ENCODE assay signal across 16 cellular contexts in the genomic region with DNA sequence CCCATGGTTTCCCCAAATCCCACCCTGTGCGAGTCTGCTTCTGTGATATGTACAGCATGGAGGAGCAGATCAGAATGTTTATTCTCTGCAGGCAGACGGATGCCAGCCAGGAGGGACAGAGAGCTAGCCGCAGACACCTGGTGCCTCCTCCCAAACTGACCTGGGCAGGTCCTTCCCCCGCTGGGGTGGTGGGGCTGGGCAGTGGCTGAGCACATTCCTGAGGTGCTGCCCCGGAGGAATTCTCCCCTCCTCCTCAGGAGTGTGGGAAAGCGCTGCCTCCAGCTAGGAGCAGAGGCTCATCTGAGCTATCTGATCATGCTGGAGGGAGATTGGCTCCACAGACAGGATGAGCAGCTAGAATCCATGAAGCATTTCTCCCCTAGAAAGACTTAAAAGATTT. TPM values are rescaled to one million over a fixed set of nuclear protein-coding genes. Genes with fewer than 3 reads are reported as not detected.
A peak's percentile ranks its signal among the peaks of the same experiment; 100 is the strongest.
DNase-seq lines count a peak whose midpoint lies in the region; ATAC-seq, FAIRE-seq and TF ChIP-seq lines count a peak whose summit lies in the region.
"Had no signal": no experiment of that assay in that cellular context is flagged by ENCODE, and none has a peak within 500 bp of the region (broad histone marks: within the 10 kb centered on the region; RNA-seq: fewer than 3 reads in every experiment).

No MANE protein-coding gene starts in this region.

- ATAC-seq in upper lobe of right lung (peak; percentile 36), GM18519 (IDR thresholded peaks at IDR 0.05; ENCODE audit: low FRiP score, unreplicated experiment) (no peak)
- ATAC-seq: PC-3 had no signal

- H3K79me1 ChIP-seq in H1 (ENCODE audit: low read depth, low read length), result no peaks in the 10 kb centered on the region
- no peaks in the 10 kb centered on the region for H3K79me1 ChIP-seq in mesendoderm (ENCODE audit: low read length)

- no peak overlapping the region for H4K91ac ChIP-seq in H1 (replicated peaks; ENCODE audit: insufficient read length, low read length)

- H2BK15ac ChIP-seq in H1 (ENCODE audit: low read length), result no peak overlapping the region
- H2BK15ac ChIP-seq in mesendoderm (replicated peaks; ENCODE audit: low read depth), result no peak overlapping the region

- H3K36me3 ChIP-seq in H7 (replicated peaks; ENCODE audit: control insufficient read depth, insufficient read depth, low read length) (no peaks in the 10 kb centered on the region), H1 (ENCODE audit: control insufficient read depth in 2 of 4, insufficient read depth in 4 of 4, low read length in 3 of 4) (no peaks in the 10 kb centered on the region), mesendoderm (ENCODE audit: control insufficient read depth, insufficient read depth, low read length) (no peaks in the 10 kb centered on the region), upper lobe of right lung (no peaks in the 10 kb centered on the region)

- H3K4me2 ChIP-seq in H1 (ENCODE audit: insufficient read depth in 1 of 2, low read depth in 2 of 2, low read length in 2 of 2) (peak overlapping the region; percentile 29 to 54; a peak in 2 of 4 replicates), mesendoderm (ENCODE audit: low read length) (no peak overlapping the region)

- peaks cover 0 to 10% (median 4%) of the 10 kb centered on the region in 4 experiments; a peak in 4 of 7 replicates for H3K4me1 ChIP-seq in H1 (replicated peaks in 1 of 4; ENCODE audit: control insufficient read depth in 3 of 4, insufficient read depth in 4 of 4, low read length in 3 of 4)
- H3K4me1 ChIP-seq in mesendoderm (ENCODE audit: control insufficient read depth, low read depth, low read length), result no peaks in the 10 kb centered on the region
- H3K4me1 ChIP-seq in upper lobe of right lung, result no peaks in the 10 kb centered on the region

- H3K9me3 ChIP-seq in H1 (ENCODE audit: insufficient read depth in 2 of 2, low read depth in 1 of 2, low read length in 1 of 2) (no peaks in the 10 kb centered on the region), upper lobe of right lung (no peaks in the 10 kb centered on the region)

- no peak overlapping the region for H3K14ac ChIP-seq in H1 (ENCODE audit: insufficient read length)

- H2BK12ac ChIP-seq in H1 (ENCODE audit: low read depth, low read length), result no peak overlapping the region

- TF ChIP-seq CTCF in H1 (IDR thresholded peaks at IDR 0.05; ENCODE audit: control extremely low read depth in 1 of 3, insufficient read depth in 1 of 3, low read depth in 1 of 3, low read length in 3 of 3) (no peak), upper lobe of right lung (IDR thresholded peaks at IDR 0.05) (no peak)

- intact Hi-C loops in upper lobe of right lung (cut with DNase I), result no loop called here

- no peak overlapping the region for H3K27ac ChIP-seq in H1 (ENCODE audit: low read depth, low read length)
- H3K27ac ChIP-seq in mesendoderm (ENCODE audit: low read depth, low read length), result no peak overlapping the region
- H3K27ac ChIP-seq in upper lobe of right lung, result no peak overlapping the region

- H2AFZ ChIP-seq in H1 (ENCODE audit: low read length), result peak overlapping the region; percentile 76; the same call in 1 of the 2 replicates

- H4K5ac ChIP-seq in H1 (ENCODE audit: insufficient read length, low read depth, low read length) (no peak overlapping the region), mesendoderm (ENCODE audit: low read length) (no peak overlapping the region)

- no peak for FAIRE-seq in H1 (lab: Jason Lieb, UNC)
- FAIRE-seq: H54 had no signal

- H2AK5ac ChIP-seq in H1 (ENCODE audit: low read depth, low read length) (no peak overlapping the region), mesendoderm (ENCODE audit: low read length) (no peak overlapping the region)

- CTCF ChIA-PET in H1 (lab: Charles Lee; ENCODE audit: partially characterized antibody), result interaction anchor here (0.8 to 2.7 kb wide), 11 partner anchors 9 to 101 kb away, joined by 3 to 33 read pairs (median 4); partner anchors contain the start of gene ACTR1B

- DNase-seq in H7 (peak; percentile 77), H1 (ENCODE audit: low read depth in 1 of 2, low spot score in 2 of 2) (peak; percentile 38 to 70), mesendoderm (peak; percentile 85), upper lobe of right lung (no peak), NCI-H1105 treated with DMSO at 0.1 percent for 48 hours (lab: John Stamatoyannopoulos, UW) (no peak)
- DNase-seq in activated CD8-positive, alpha-beta memory T cell treated with anti-CD3 and anti-CD28 coated beads, Interleukin-2, amount 50 U/mL, for 4 hours, result no peak
- DNase-seq: ACHN; CD8-positive, alpha-beta memory T cell; DMS 273 treated with DMSO at 0.1 percent for 48 hours; NCI-H146; NCI-H345; NCI-H526 treated with DMSO at 0.1 percent for 48 hours; NK-92 treated with Interleukin-12 subunit alpha and Interleukin-12 subunit beta, amount 100 ng/mL, for 24 hours; PC-3 had no signal

- H3K23me2 ChIP-seq in H1 (ENCODE audit: low read depth, low read length), result no peaks in the 10 kb centered on the region

- WGBS in H1 (ENCODE audit: extremely low coverage in 1 of 2, insufficient coverage in 1 of 2, insufficient read length in 1 of 2, insufficient replicate concordance in 2 of 2, low coverage in 1 of 2, low lambda C conversion rate in 2 of 2, missing lambda C conversion rate in 1 of 2), 2 experiments, result 38% methylated on average over 5 of the region's 6 CpGs; no CpG with 5 or more reads in 1 of the 2 experiments
- no CpG with 5 or more reads among the region's 6 CpGs for WGBS in mesendoderm (ENCODE audit: extremely low coverage, insufficient coverage, low lambda C conversion rate)

- H3K18ac ChIP-seq in H1 (ENCODE audit: extremely low read depth, low read length) (0 out of 2 replicates have a peak overlapping the region, but pooled peaks have one; percentile 48), mesendoderm (ENCODE audit: low read length) (no peak overlapping the region)

- no peak for TF ChIP-seq RAD21 in H1 (IDR thresholded peaks at IDR 0.05 in 1 of 2, conservative IDR thresholded peaks at IDR 0.05 in 1 of 2; ENCODE audit: low read depth in 2 of 2, low read length in 2 of 2)

- no peak for TF ChIP-seq EP300 in H1 (IDR thresholded peaks at IDR 0.05; ENCODE audit: borderline replicate concordance in 1 of 2, low read depth in 2 of 2, low read length in 2 of 2)

- no peak overlapping the region for H3K23ac ChIP-seq in H1 (ENCODE audit: insufficient read length)
- H3K23ac ChIP-seq in mesendoderm (ENCODE audit: low read length), result no peak overlapping the region

- no peak overlapping the region for H3K4ac ChIP-seq in H1 (replicated peaks; ENCODE audit: insufficient read length, low read depth, low read length)
- H3K4ac ChIP-seq in mesendoderm (ENCODE audit: low read depth, low read length), result no peak overlapping the region

- H3K9ac ChIP-seq in H1 (replicated peaks in 1 of 4; ENCODE audit: extremely low read depth in 1 of 4, low read depth in 3 of 4, low read length in 3 of 4), result no peak overlapping the region
- H3K9ac ChIP-seq in mesendoderm (ENCODE audit: low read length), result no peak overlapping the region

- H2BK20ac ChIP-seq in H1 (ENCODE audit: low read length), result no peak overlapping the region

- no peak overlapping the region for H2BK5ac ChIP-seq in H1 (ENCODE audit: low read depth, low read length)
- H2BK5ac ChIP-seq in mesendoderm (ENCODE audit: low read length), result no peak overlapping the region

- no peaks in the 10 kb centered on the region for H4K20me1 ChIP-seq in H1 (replicated peaks in 1 of 2; ENCODE audit: control insufficient read depth in 1 of 2, insufficient read depth in 2 of 2, low read length in 2 of 2)

- H4K8ac ChIP-seq in H1 (ENCODE audit: extremely low read depth, insufficient read depth, low read length), result peak overlapping the region; percentile 57; the same call in 1 of the 2 replicates
- no peak overlapping the region for H4K8ac ChIP-seq in mesendoderm (ENCODE audit: low read depth, low read length)

- no peak for TF ChIP-seq POLR2A in H1 (IDR thresholded peaks at IDR 0.05; ENCODE audit: control extremely low read depth in 1 of 2, low read depth in 2 of 2, low read length in 2 of 2)

- POLR2A ChIA-PET in H1 (lab: Charles Lee; ENCODE audit: partially characterized antibody), result interaction anchor here (0.8 to 1.5 kb wide), 5 partner anchors 9 to 100 kb away, joined by 3 to 11 read pairs (median 3); partner anchors contain the start of genes ACTR1B and COX5B

- no peak overlapping the region for H3K56ac ChIP-seq in H1 (replicated peaks; ENCODE audit: insufficient read length, low read depth, low read length)
- peak overlapping the region; percentile 42 for H3K56ac ChIP-seq in mesendoderm (ENCODE audit: low read length)

- H3K4me3 ChIP-seq in H7 (ENCODE audit: insufficient read depth, low read depth, low read length) (no peak overlapping the region), H1 (ENCODE audit: extremely low read depth in 1 of 4, insufficient read depth in 2 of 4, low read depth in 3 of 4, low read length in 4 of 4) (no peak overlapping the region), mesendoderm (ENCODE audit: low read length) (no peak overlapping the region), upper lobe of right lung (no peak overlapping the region)

- no peaks in the 10 kb centered on the region for H3K27me3 ChIP-seq in H7 (ENCODE audit: control insufficient read depth, insufficient read depth, low read length)
- H3K27me3 ChIP-seq in H1 (replicated peaks in 1 of 4; ENCODE audit: control insufficient read depth in 3 of 4, extremely low read depth in 1 of 4, insufficient read depth in 3 of 4, low read length in 3 of 4), result no peaks in the 10 kb centered on the region
- no peaks in the 10 kb centered on the region for H3K27me3 ChIP-seq in mesendoderm (ENCODE audit: insufficient read depth, low read length, poor library complexity)
- H3K27me3 ChIP-seq in upper lobe of right lung, result no peaks in the 10 kb centered on the region

- H2BK120ac ChIP-seq in H1 (replicated peaks; ENCODE audit: low read depth, low read length) (no peak overlapping the region), mesendoderm (ENCODE audit: low read depth, low read length) (no peak overlapping the region)

- H3K79me2 ChIP-seq in H1 (ENCODE audit: control insufficient read depth in 1 of 2, insufficient read depth in 2 of 2, low read length in 2 of 2), result no peaks in the 10 kb centered on the region
- no peaks in the 10 kb centered on the region for H3K79me2 ChIP-seq in mesendoderm (ENCODE audit: control insufficient read depth, insufficient read depth, low read length)

RNA-seq across cellular contexts. Expression of gene C2orf92, which starts 21.7 kb away (rescaled TPM):
- total RNA-seq in H7 (2014; rRNA removed; shearing (Covaris generic)), result 2.5 and 4.2 TPM in 2 replicates
- 3.7 and 5.2 TPM in 2 replicates for total RNA-seq in H1 (2021; fragmentation: NEBNext Ultra II Directional; extraction: Animal tissue kit (Norgen Biotek cat#: 25700))
- 2.1 and 2.3 TPM in 2 replicates for polyA plus RNA-seq in H1 (2011; rRNA removed)
- 2.6 TPM for polyA plus RNA-seq in H1 (2011; cell fraction: cytosol; rRNA removed)
- 6.9 TPM for polyA plus RNA-seq in H1 (2011; cell fraction: nucleus; rRNA removed)
- 2.0 to 3.9 TPM (median 3.1 TPM) in 4 replicates for polyA plus RNA-seq in H1 (2012, experiment 1 of 2)
- 0.81 TPM for polyA plus RNA-seq in H1 (2012, experiment 2 of 2)
- polyA plus RNA-seq in H1 (2013, experiment 1 of 2), result 2.4 TPM
- 2.0 TPM for polyA plus RNA-seq in H1 (2013, experiment 2 of 2)
- 4.3 and 4.8 TPM in 2 replicates for polyA minus RNA-seq in H1 (2011; rRNA and poly(A)+ RNA removed)
- polyA minus RNA-seq in H1 (2011; cell fraction: cytosol; rRNA and poly(A)+ RNA removed), result 3.9 TPM
- polyA minus RNA-seq in H1 (2011; cell fraction: nucleus; rRNA and poly(A)+ RNA removed), result 10.8 TPM
- 1.7 TPM for polyA plus RNA-seq in mesendoderm (2013, experiment 1 of 2)
- 1.7 TPM for polyA plus RNA-seq in mesendoderm (2013, experiment 2 of 2)
- total RNA-seq in upper lobe of right lung, result 14.4 TPM
- polyA plus RNA-seq: CD8-positive, alpha-beta memory T cell had no signal

RNA-seq across cellular contexts. Expression of gene ZAP70, which starts 22.2 kb away (rescaled TPM):
- total RNA-seq in H7 (2014; rRNA removed; shearing (Covaris generic)), result 0.33 and 2.5 TPM in 2 replicates
- total RNA-seq in H1 (2021; fragmentation: NEBNext Ultra II Directional; extraction: Animal tissue kit (Norgen Biotek cat#: 25700)), result not detected in 2 replicates
- polyA plus RNA-seq in H1 (2011; rRNA removed), result 0.15 and 0.20 TPM in 2 replicates
- polyA plus RNA-seq in H1 (2011; cell fraction: cytosol; rRNA removed), result 0.19 TPM
- 0.77 TPM for polyA plus RNA-seq in H1 (2011; cell fraction: nucleus; rRNA removed)
- polyA plus RNA-seq in H1 (2012, experiment 1 of 2), result 0.13 to 0.35 TPM (median 0.26 TPM) in 4 replicates
- polyA plus RNA-seq in H1 (2012, experiment 2 of 2), result 0.17 TPM
- not detected for polyA plus RNA-seq in H1 (2013, experiment 1 of 2)
- polyA plus RNA-seq in H1 (2013, experiment 2 of 2), result 0.06 TPM
- polyA minus RNA-seq in H1 (2011; rRNA and poly(A)+ RNA removed), result 0.05 TPM in 1 of 2 replicates, not detected in the other
- polyA minus RNA-seq in H1 (2011; cell fraction: cytosol; rRNA and poly(A)+ RNA removed), result not detected
- not detected for polyA minus RNA-seq in H1 (2011; cell fraction: nucleus; rRNA and poly(A)+ RNA removed)
- 0.46 TPM for polyA plus RNA-seq in mesendoderm (2013, experiment 1 of 2)
- polyA plus RNA-seq in mesendoderm (2013, experiment 2 of 2), result 0.63 TPM
- total RNA-seq in upper lobe of right lung, result 10.2 TPM
- total RNA-seq: PC-3 had no signal

RNA-seq across cellular contexts. Expression of gene ACTR1B, which starts 27.3 kb away (rescaled TPM):
- 49.7 and 58.3 TPM in 2 replicates for total RNA-seq in H7 (2014; rRNA removed; shearing (Covaris generic))
- total RNA-seq in H1 (2021; fragmentation: NEBNext Ultra II Directional; extraction: Animal tissue kit (Norgen Biotek cat#: 25700)), result 40.7 and 43.8 TPM in 2 replicates
- polyA plus RNA-seq in H1 (2011; rRNA removed), result 56.0 and 78.1 TPM in 2 replicates
- polyA plus RNA-seq in H1 (2011; cell fraction: cytosol; rRNA removed), result 57.8 TPM
- polyA plus RNA-seq in H1 (2011; cell fraction: nucleus; rRNA removed), result 233 TPM
- 29.0 to 50.0 TPM (median 45.0 TPM) in 4 replicates for polyA plus RNA-seq in H1 (2012, experiment 1 of 2)
- polyA plus RNA-seq in H1 (2012, experiment 2 of 2), result 37.3 TPM
- polyA plus RNA-seq in H1 (2013, experiment 1 of 2), result 28.7 TPM
- polyA plus RNA-seq in H1 (2013, experiment 2 of 2), result 24.7 TPM
- polyA minus RNA-seq in H1 (2011; rRNA and poly(A)+ RNA removed), result 35.2 and 46.9 TPM in 2 replicates
- polyA minus RNA-seq in H1 (2011; cell fraction: cytosol; rRNA and poly(A)+ RNA removed), result 25.0 TPM
- polyA minus RNA-seq in H1 (2011; cell fraction: nucleus; rRNA and poly(A)+ RNA removed), result 54.0 TPM
- 16.6 TPM for polyA plus RNA-seq in mesendoderm (2013, experiment 1 of 2)
- 16.7 TPM for polyA plus RNA-seq in mesendoderm (2013, experiment 2 of 2)
- total RNA-seq in upper lobe of right lung, result 60.7 TPM

RNA-seq across cellular contexts. Expression of gene COX5B, which starts 45.3 kb away (rescaled TPM):
- 312 and 347 TPM in 2 replicates for total RNA-seq in H7 (2014; rRNA removed; shearing (Covaris generic))
- 233 and 247 TPM in 2 replicates for total RNA-seq in H1 (2021; fragmentation: NEBNext Ultra II Directional; extraction: Animal tissue kit (Norgen Biotek cat#: 25700))
- 435 and 468 TPM in 2 replicates for polyA plus RNA-seq in H1 (2011; rRNA removed)
- polyA plus RNA-seq in H1 (2011; cell fraction: cytosol; rRNA removed), result 446 TPM
- 383 TPM for polyA plus RNA-seq in H1 (2011; cell fraction: nucleus; rRNA removed)
- polyA plus RNA-seq in H1 (2012, experiment 1 of 2), result 242 to 347 TPM (median 333 TPM) in 4 replicates
- polyA plus RNA-seq in H1 (2012, experiment 2 of 2), result 451 TPM
- 385 TPM for polyA plus RNA-seq in H1 (2013, experiment 1 of 2)
- 366 TPM for polyA plus RNA-seq in H1 (2013, experiment 2 of 2)
- polyA minus RNA-seq in H1 (2011; rRNA and poly(A)+ RNA removed), result 41.0 and 41.2 TPM in 2 replicates
- polyA minus RNA-seq in H1 (2011; cell fraction: cytosol; rRNA and poly(A)+ RNA removed), result 77.0 TPM
- 58.2 TPM for polyA minus RNA-seq in H1 (2011; cell fraction: nucleus; rRNA and poly(A)+ RNA removed)
- polyA plus RNA-seq in mesendoderm (2013, experiment 1 of 2), result 235 TPM
- 239 TPM for polyA plus RNA-seq in mesendoderm (2013, experiment 2 of 2)
- total RNA-seq in upper lobe of right lung, result 155 TPM

Comparison
In these comparisons a context has a peak if more than half of its experiments do, and no peak if none do; other contexts are left out.
1. DNase-seq: peak in H7 (single experiment), H1 (2 of 2) and mesendoderm (single experiment); none in upper lobe of right lung (single experiment), NCI-H1105 treated with DMSO at 0.1 percent for 48 hours (single experiment) and activated CD8-positive, alpha-beta memory T cell treated with anti-CD3 and anti-CD28 coated beads, Interleukin-2, amount 50 U/mL, for 4 hours (single experiment).